In genomic region chr22:27116295-27116694, GRCh38 we compare ENCODE assay signal across 3 cellular contexts.
TF ChIP-seq lines count a peak whose summit lies in the region.

No MANE protein-coding gene starts in this region.

TF ChIP-seq in liver, 16 proteins besides CTCF, POLR2A, EP300 and RAD21 (continued from another document):
- TF ChIP-seq NR2F2 (IDR thresholded peaks at IDR 0.05): no peak
- TF ChIP-seq MAX (IDR thresholded peaks at IDR 0.05): no peak
- peak; percentile 57 for TF ChIP-seq FOXA1 (IDR thresholded peaks at IDR 0.05)

TF ChIP-seq in HepG2, 621 proteins besides CTCF, POLR2A, EP300 and RAD21 (continued from another document):
- TF ChIP-seq FOXP1 (IDR thresholded peaks at IDR 0.05): no peak
- TF ChIP-seq FOXP1 (CRISPR knock-in tag; IDR thresholded peaks at IDR 0.05): no peak
- TF ChIP-seq ZNF180 (CRISPR knock-in tag; IDR thresholded peaks at IDR 0.05; ENCODE audit: borderline replicate concordance, low read depth): no peak
- TF ChIP-seq ZNF20 (CRISPR knock-in tag; IDR thresholded peaks at IDR 0.05): no peak
- no peak for TF ChIP-seq BRF2 (CRISPR knock-in tag; IDR thresholded peaks at IDR 0.05)
- no peak for TF ChIP-seq GATA4 (IDR thresholded peaks at IDR 0.05; ENCODE audit: borderline replicate concordance, low read depth)
- TF ChIP-seq PHF21A (CRISPR knock-in tag; IDR thresholded peaks at IDR 0.05): no peak
- TF ChIP-seq E2F5 (CRISPR knock-in tag; conservative IDR thresholded peaks at IDR 0.05): no peak
- no peak for TF ChIP-seq ZNF138 (CRISPR knock-in tag; IDR thresholded peaks at IDR 0.05; ENCODE audit: low read depth)
- no peak for TF ChIP-seq NKX3-1 (CRISPR knock-in tag; IDR thresholded peaks at IDR 0.05)

TF ChIP-seq in SK-N-SH, 30 proteins besides CTCF, POLR2A, EP300 and RAD21 (continued from another document):
- no peak for TF ChIP-seq USF1 (IDR thresholded peaks at IDR 0.05; ENCODE audit: borderline replicate concordance, low read depth)
- no peak for TF ChIP-seq PBX3 (IDR thresholded peaks at IDR 0.05)
- TF ChIP-seq MAX (IDR thresholded peaks at IDR 0.05; ENCODE audit: low read depth): no peak
- no peak for TF ChIP-seq CHD2 (IDR thresholded peaks at IDR 0.05; ENCODE audit: low read length, partially characterized antibody)
- no peak for TF ChIP-seq ELF1 (IDR thresholded peaks at IDR 0.05)
- TF ChIP-seq RCOR1 (IDR thresholded peaks at IDR 0.05; ENCODE audit: low read length): no peak
- no peak for TF ChIP-seq EZH2phosphoT487 (IDR thresholded peaks at IDR 0.05; ENCODE audit: borderline replicate concordance, low read depth)
- no peak for TF ChIP-seq ZBTB33 (IDR thresholded peaks at IDR 0.05; ENCODE audit: borderline replicate concordance, low read depth)
- no peak for TF ChIP-seq JUND (IDR thresholded peaks at IDR 0.05)
- no peak for TF ChIP-seq MEF2A (IDR thresholded peaks at IDR 0.05; ENCODE audit: borderline replicate concordance, low read depth)
- no peak for TF ChIP-seq TEAD4 (IDR thresholded peaks at IDR 0.05; ENCODE audit: borderline replicate concordance, insufficient read depth)
- TF ChIP-seq TCF12 (IDR thresholded peaks at IDR 0.05): no peak
- no peak for TF ChIP-seq FOXM1 (IDR thresholded peaks at IDR 0.05; ENCODE audit: low read depth)
- no peak for TF ChIP-seq NFIC (IDR thresholded peaks at IDR 0.05; ENCODE audit: borderline replicate concordance)
- TF ChIP-seq RFX5 (IDR thresholded peaks at IDR 0.05; ENCODE audit: low read length): no peak
- no peak for TF ChIP-seq GABPA (IDR thresholded peaks at IDR 0.05; ENCODE audit: low read depth)
